In genomic region chrX:63506320-63506719, GRCh38 we compare ENCODE assay signal across 9 cellular contexts.
A peak's percentile ranks its signal among the peaks of the same experiment; 100 is the strongest.
DNase-seq lines count a peak whose midpoint lies in the region; ATAC-seq and TF ChIP-seq lines count a peak whose summit lies in the region.
"Had no signal": no experiment of that assay in that cellular context is flagged by ENCODE, and none has a peak within 500 bp of the region (broad histone marks: within the 10 kb centered on the region; RNA-seq: fewer than 3 reads in every experiment).

No MANE protein-coding gene starts in this region.

- no peak for TF ChIP-seq POLR2A in body of pancreas (IDR thresholded peaks at IDR 0.05)

- H3K36me3 ChIP-seq in body of pancreas (replicated peaks in 1 of 2; ENCODE audit: insufficient read depth in 1 of 2, low read depth in 2 of 2): no peaks in the 10 kb centered on the region
- H3K36me3 ChIP-seq: SJSA1 had no signal

- H3K4me1 Mint-ChIP-seq in nephron progenitor cell: peaks cover 27% of the 10 kb centered on the region

- H3K4me3 ChIP-seq in LNCaP clone FGC (ENCODE audit: low read depth, low read length) (no peak overlapping the region), body of pancreas (no peak overlapping the region)
- H3K4me3 ChIP-seq: SJSA1 had no signal

- no peak overlapping the region for H3K27ac Mint-ChIP-seq in nephron progenitor cell
- H3K27ac Mint-ChIP-seq: stimulated activated naive CD8-positive, alpha-beta T cell treated with anti-CD3 and anti-CD28 coated beads, Interleukin-15, Interleukin-2, amounts not matched to agents 100 ng/mL and 50 ng/mL, for 24 hours had no signal

- H3K27ac ChIP-seq in body of pancreas: no peak overlapping the region
- H3K27ac ChIP-seq: SJSA1 had no signal

- intact Hi-C loops in body of pancreas (cut with DNase I): no loop called here

- no peaks in the 10 kb centered on the region for H3K27me3 ChIP-seq in body of pancreas
- H3K27me3 ChIP-seq: SJSA1 had no signal

- WGBS in body of pancreas, 2 donors: 83 to 90% methylated on average over 1 of the region's 1 CpG

- H3K36me3 Mint-ChIP-seq in nephron progenitor cell (ENCODE audit: low read depth): peaks cover 20% of the 10 kb centered on the region

- peaks cover 33% of the 10 kb centered on the region for H3K9me3 Mint-ChIP-seq in nephron progenitor cell
- H3K9me3 Mint-ChIP-seq: stimulated activated naive CD8-positive, alpha-beta T cell treated with anti-CD3 and anti-CD28 coated beads, Interleukin-15, Interleukin-2, amounts not matched to agents 100 ng/mL and 50 ng/mL, for 24 hours had no signal

- peaks cover 25% of the 10 kb centered on the region for H3K4me1 ChIP-seq in body of pancreas

- H3K9me3 ChIP-seq in body of pancreas: no peaks in the 10 kb centered on the region
- H3K9me3 ChIP-seq: SJSA1 had no signal

- ATAC-seq in body of pancreas (no peak), GM21576 (IDR thresholded peaks at IDR 0.05; ENCODE audit: unreplicated experiment) (no peak)

- no peak overlapping the region for H3K4me3 Mint-ChIP-seq in nephron progenitor cell
- H3K4me3 Mint-ChIP-seq: stimulated activated naive CD8-positive, alpha-beta T cell treated with anti-CD3 and anti-CD28 coated beads, Interleukin-15, Interleukin-2, amounts not matched to agents 100 ng/mL and 50 ng/mL, for 24 hours had no signal

- DNase-seq in GM10266 (ENCODE audit: extremely low spot score): peak; percentile 2
- DNase-seq in LNCaP clone FGC (ENCODE audit: low read depth): peak; percentile 15
- no peak for DNase-seq in body of pancreas
- DNase-seq in nephron progenitor cell: no peak
- DNase-seq in activated CD4-positive, alpha-beta T cell treated with anti-CD3 and anti-CD28 coated beads for 4 hours: no peak
- no peak for DNase-seq in activated T-cell treated with anti-CD3 and anti-CD28 coated beads for 4 hours

- no peak for TF ChIP-seq CTCF in GM10266 (IDR thresholded peaks at IDR 0.05; ENCODE audit: control insufficient read depth, insufficient read depth, low read depth, missing control alignments)
- peak; percentile 40; the same call in 1 of the 2 replicates for TF ChIP-seq CTCF in LNCaP clone FGC (IDR thresholded peaks at IDR 0.05; ENCODE audit: control insufficient read depth, extremely low read depth, insufficient read depth)
- TF ChIP-seq CTCF in body of pancreas (IDR thresholded peaks at IDR 0.05): peak in 4 of 7 experiments; percentile 36 to 55 (median 41)
- peak; percentile 16 for TF ChIP-seq CTCF in nephron progenitor cell (IDR thresholded peaks at IDR 0.05)

- no peaks in the 10 kb centered on the region for H3K27me3 Mint-ChIP-seq in nephron progenitor cell (ENCODE audit: low read depth, poor library complexity)
- H3K27me3 Mint-ChIP-seq: stimulated activated naive CD8-positive, alpha-beta T cell treated with anti-CD3 and anti-CD28 coated beads, Interleukin-15, Interleukin-2, amounts not matched to agents 100 ng/mL and 50 ng/mL, for 24 hours had no signal

Comparison
In these comparisons a context has a peak if more than half of its experiments do, and no peak if none do; other contexts are left out.
1. DNase-seq: peak in GM10266 (single experiment) and LNCaP clone FGC (single experiment); none in body of pancreas (0 of 4), nephron progenitor cell (single experiment), activated CD4-positive, alpha-beta T cell treated with anti-CD3 and anti-CD28 coated beads for 4 hours (0 of 2) and activated T-cell treated with anti-CD3 and anti-CD28 coated beads for 4 hours (single experiment).